1 cellular context compared by ENCODE assay signal in the genomic region with DNA sequence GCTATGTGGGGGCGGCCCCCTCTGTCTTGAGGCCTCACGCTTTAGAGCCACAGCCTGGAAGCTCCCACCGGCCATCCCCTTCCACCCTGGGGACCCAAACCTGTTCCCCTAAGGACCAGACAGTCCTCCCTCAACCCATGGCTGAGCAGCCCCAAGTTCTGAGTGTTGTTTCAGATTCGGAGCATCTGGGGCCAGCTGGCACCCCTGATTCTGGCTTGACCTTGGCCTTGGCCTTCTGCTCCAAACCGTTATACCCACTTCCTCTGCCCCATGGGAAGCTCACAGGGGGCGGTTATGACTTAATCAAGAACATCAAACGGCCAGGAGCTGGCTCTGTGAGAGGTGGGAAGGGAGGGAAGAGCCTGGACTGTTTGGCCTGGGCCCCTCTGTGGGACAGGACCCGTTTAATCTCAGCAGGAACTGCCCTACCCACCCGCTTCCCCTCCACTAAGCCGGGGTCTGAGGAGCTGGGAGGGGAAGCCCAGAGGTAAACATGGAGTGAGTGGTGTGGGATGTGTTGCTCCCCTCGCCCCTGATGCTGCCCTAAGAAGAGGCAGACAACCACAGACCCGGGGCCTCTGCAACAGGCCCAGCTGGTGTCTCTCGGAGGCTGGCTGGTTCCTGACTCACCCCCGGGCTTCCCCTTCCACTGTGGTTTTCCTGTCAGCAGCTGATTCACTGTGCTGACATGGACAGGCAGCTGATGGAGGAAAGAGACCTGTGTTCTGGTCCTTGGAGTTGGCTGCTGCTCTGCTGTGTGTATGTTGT.
TF ChIP-seq lines count a peak whose summit lies in the region.

No MANE protein-coding gene starts in this region.

TF ChIP-seq in K562, 482 proteins besides CTCF, POLR2A, EP300 and RAD21 (continued from another document and continues in another):
- TF ChIP-seq, protein P1, sequence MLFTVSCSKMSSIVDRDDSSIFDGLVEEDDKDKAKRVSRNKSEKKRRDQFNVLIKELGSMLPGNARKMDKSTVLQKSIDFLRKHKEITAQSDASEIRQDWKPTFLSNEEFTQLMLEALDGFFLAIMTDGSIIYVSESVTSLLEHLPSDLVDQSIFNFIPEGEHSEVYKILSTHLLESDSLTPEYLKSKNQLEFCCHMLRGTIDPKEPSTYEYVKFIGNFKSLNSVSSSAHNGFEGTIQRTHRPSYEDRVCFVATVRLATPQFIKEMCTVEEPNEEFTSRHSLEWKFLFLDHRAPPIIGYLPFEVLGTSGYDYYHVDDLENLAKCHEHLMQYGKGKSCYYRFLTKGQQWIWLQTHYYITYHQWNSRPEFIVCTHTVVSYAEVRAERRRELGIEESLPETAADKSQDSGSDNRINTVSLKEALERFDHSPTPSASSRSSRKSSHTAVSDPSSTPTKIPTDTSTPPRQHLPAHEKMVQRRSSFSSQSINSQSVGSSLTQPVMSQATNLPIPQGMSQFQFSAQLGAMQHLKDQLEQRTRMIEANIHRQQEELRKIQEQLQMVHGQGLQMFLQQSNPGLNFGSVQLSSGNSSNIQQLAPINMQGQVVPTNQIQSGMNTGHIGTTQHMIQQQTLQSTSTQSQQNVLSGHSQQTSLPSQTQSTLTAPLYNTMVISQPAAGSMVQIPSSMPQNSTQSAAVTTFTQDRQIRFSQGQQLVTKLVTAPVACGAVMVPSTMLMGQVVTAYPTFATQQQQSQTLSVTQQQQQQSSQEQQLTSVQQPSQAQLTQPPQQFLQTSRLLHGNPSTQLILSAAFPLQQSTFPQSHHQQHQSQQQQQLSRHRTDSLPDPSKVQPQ (CRISPR knock-in tag; IDR thresholded peaks at IDR 0.05; ENCODE audit: borderline replicate concordance), result no peak
- TF ChIP-seq YBX1 (IDR thresholded peaks at IDR 0.05) (no peak), SIRT6 (IDR thresholded peaks at IDR 0.05; ENCODE audit: low read depth, low read length) (no peak), PRMT5 (CRISPR knock-in tag; IDR thresholded peaks at IDR 0.05) (no peak), STAG1 (CRISPR knock-in tag; IDR thresholded peaks at IDR 0.05; ENCODE audit: borderline replicate concordance) (no peak), DMBX1 (CRISPR knock-in tag; IDR thresholded peaks at IDR 0.05; ENCODE audit: borderline replicate concordance) (no peak), JUNB (CRISPR knock-in tag; conservative IDR thresholded peaks at IDR 0.05) (no peak), SP2 (IDR thresholded peaks at IDR 0.05; ENCODE audit: extremely low read depth, low read depth, low read length, poor library complexity, severe bottlenecking) (no peak), ZNF133 (CRISPR knock-in tag; IDR thresholded peaks at IDR 0.05) (no peak), ZNF184 (CRISPR knock-in tag; IDR thresholded peaks at IDR 0.05) (no peak), ZNF766 (CRISPR knock-in tag; conservative IDR thresholded peaks at IDR 0.05) (no peak), SIN3B (IDR thresholded peaks at IDR 0.05; ENCODE audit: low read depth) (no peak), MCM3 (IDR thresholded peaks at IDR 0.05) (no peak), MYNN (IDR thresholded peaks at IDR 0.05) (peak; percentile 66; the same call in 1 of the 2 replicates), MYNN (CRISPR knock-in tag; IDR thresholded peaks at IDR 0.05) (no peak), SMC3 (conservative IDR thresholded peaks at IDR 0.05; ENCODE audit: insufficient read depth, low read depth, low read length) (no peak), TAF7 (tag; IDR thresholded peaks at IDR 0.05) (no peak), ZEB2 (IDR thresholded peaks at IDR 0.05) (no peak), ZNF75A (CRISPR knock-in tag; IDR thresholded peaks at IDR 0.05) (no peak), OTX1 (CRISPR knock-in tag; IDR thresholded peaks at IDR 0.05) (no peak), ZNF785 (CRISPR knock-in tag; IDR thresholded peaks at IDR 0.05) (no peak), DDX20 (tag; IDR thresholded peaks at IDR 0.05; ENCODE audit: low read depth) (no peak), ZNF140 (CRISPR knock-in tag; IDR thresholded peaks at IDR 0.05) (no peak), ZNF41 (CRISPR knock-in tag; conservative IDR thresholded peaks at IDR 0.05) (no peak), TCF7 (IDR thresholded peaks at IDR 0.05; ENCODE audit: borderline replicate concordance) (no peak), SMARCA5 (IDR thresholded peaks at IDR 0.05) (no peak), NFIC (IDR thresholded peaks at IDR 0.05) (no peak)
- TF ChIP-seq, protein P2, sequence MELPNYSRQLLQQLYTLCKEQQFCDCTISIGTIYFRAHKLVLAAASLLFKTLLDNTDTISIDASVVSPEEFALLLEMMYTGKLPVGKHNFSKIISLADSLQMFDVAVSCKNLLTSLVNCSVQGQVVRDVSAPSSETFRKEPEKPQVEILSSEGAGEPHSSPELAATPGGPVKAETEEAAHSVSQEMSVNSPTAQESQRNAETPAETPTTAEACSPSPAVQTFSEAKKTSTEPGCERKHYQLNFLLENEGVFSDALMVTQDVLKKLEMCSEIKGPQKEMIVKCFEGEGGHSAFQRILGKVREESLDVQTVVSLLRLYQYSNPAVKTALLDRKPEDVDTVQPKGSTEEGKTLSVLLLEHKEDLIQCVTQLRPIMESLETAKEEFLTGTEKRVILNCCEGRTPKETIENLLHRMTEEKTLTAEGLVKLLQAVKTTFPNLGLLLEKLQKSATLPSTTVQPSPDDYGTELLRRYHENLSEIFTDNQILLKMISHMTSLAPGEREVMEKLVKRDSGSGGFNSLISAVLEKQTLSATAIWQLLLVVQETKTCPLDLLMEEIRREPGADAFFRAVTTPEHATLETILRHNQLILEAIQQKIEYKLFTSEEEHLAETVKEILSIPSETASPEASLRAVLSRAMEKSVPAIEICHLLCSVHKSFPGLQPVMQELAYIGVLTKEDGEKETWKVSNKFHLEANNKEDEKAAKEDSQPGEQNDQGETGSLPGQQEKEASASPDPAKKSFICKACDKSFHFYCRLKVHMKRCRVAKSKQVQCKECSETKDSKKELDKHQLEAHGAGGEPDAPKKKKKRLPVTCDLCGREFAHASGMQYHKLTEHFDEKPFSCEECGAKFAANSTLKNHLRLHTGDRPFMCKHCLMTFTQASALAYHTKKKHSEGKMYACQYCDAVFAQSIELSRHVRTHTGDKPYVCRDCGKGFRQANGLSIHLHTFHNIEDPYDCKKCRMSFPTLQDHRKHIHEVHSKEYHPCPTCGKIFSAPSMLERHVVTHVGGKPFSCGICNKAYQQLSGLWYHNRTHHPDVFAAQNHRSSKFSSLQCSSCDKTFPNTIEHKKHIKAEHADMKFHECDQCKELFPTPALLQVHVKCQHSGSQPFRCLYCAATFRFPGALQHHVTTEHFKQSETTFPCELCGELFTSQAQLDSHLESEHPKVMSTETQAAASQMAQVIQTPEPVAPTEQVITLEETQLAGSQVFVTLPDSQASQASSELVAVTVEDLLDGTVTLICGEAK (IDR thresholded peaks at IDR 0.05), result no peak
- TF ChIP-seq, protein P2 (CRISPR knock-in tag; IDR thresholded peaks at IDR 0.05), result no peak
- TF ChIP-seq, protein P3, sequence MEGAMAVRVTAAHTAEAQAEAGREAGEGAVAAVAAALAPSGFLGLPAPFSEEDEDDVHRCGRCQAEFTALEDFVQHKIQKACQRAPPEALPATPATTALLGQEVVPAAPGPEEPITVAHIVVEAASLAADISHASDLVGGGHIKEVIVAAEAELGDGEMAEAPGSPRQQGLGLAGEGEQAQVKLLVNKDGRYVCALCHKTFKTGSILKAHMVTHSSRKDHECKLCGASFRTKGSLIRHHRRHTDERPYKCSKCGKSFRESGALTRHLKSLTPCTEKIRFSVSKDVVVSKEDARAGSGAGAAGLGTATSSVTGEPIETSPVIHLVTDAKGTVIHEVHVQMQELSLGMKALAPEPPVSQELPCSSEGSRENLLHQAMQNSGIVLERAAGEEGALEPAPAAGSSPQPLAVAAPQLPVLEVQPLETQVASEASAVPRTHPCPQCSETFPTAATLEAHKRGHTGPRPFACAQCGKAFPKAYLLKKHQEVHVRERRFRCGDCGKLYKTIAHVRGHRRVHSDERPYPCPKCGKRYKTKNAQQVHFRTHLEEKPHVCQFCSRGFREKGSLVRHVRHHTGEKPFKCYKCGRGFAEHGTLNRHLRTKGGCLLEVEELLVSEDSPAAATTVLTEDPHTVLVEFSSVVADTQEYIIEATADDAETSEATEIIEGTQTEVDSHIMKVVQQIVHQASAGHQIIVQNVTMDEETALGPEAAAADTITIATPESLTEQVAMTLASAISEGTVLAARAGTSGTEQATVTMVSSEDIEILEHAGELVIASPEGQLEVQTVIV (CRISPR knock-in tag; IDR thresholded peaks at IDR 0.05; ENCODE audit: borderline replicate concordance), result no peak
- TF ChIP-seq, protein P4, sequence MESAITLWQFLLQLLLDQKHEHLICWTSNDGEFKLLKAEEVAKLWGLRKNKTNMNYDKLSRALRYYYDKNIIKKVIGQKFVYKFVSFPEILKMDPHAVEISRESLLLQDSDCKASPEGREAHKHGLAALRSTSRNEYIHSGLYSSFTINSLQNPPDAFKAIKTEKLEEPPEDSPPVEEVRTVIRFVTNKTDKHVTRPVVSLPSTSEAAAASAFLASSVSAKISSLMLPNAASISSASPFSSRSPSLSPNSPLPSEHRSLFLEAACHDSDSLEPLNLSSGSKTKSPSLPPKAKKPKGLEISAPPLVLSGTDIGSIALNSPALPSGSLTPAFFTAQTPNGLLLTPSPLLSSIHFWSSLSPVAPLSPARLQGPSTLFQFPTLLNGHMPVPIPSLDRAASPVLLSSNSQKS (CRISPR knock-in tag; IDR thresholded peaks at IDR 0.05), result no peak
- TF ChIP-seq, protein P5, sequence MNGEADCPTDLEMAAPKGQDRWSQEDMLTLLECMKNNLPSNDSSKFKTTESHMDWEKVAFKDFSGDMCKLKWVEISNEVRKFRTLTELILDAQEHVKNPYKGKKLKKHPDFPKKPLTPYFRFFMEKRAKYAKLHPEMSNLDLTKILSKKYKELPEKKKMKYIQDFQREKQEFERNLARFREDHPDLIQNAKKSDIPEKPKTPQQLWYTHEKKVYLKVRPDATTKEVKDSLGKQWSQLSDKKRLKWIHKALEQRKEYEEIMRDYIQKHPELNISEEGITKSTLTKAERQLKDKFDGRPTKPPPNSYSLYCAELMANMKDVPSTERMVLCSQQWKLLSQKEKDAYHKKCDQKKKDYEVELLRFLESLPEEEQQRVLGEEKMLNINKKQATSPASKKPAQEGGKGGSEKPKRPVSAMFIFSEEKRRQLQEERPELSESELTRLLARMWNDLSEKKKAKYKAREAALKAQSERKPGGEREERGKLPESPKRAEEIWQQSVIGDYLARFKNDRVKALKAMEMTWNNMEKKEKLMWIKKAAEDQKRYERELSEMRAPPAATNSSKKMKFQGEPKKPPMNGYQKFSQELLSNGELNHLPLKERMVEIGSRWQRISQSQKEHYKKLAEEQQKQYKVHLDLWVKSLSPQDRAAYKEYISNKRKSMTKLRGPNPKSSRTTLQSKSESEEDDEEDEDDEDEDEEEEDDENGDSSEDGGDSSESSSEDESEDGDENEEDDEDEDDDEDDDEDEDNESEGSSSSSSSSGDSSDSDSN (IDR thresholded peaks at IDR 0.05; ENCODE audit: borderline replicate concordance in 1 of 2, low read depth in 2 of 2, low read length in 2 of 2), result 0 out of 4 replicates have a peak, but pooled peaks of 1 of the 2 experiments have one; percentile 38
- TF ChIP-seq, protein P6, sequence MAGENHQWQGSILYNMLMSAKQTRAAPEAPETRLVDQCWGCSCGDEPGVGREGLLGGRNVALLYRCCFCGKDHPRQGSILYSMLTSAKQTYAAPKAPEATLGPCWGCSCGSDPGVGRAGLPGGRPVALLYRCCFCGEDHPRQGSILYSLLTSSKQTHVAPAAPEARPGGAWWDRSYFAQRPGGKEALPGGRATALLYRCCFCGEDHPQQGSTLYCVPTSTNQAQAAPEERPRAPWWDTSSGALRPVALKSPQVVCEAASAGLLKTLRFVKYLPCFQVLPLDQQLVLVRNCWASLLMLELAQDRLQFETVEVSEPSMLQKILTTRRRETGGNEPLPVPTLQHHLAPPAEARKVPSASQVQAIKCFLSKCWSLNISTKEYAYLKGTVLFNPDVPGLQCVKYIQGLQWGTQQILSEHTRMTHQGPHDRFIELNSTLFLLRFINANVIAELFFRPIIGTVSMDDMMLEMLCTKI (IDR thresholded peaks at IDR 0.05; ENCODE audit: partially characterized antibody), result no peak
- TF ChIP-seq, protein P7, sequence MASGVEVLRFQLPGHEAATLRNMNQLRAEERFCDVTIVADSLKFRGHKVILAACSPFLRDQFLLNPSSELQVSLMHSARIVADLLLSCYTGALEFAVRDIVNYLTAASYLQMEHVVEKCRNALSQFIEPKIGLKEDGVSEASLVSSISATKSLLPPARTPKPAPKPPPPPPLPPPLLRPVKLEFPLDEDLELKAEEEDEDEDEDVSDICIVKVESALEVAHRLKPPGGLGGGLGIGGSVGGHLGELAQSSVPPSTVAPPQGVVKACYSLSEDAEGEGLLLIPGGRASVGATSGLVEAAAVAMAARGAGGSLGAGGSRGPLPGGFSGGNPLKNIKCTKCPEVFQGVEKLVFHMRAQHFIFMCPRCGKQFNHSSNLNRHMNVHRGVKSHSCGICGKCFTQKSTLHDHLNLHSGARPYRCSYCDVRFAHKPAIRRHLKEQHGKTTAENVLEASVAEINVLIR (CRISPR knock-in tag; IDR thresholded peaks at IDR 0.05), result no peak
- TF ChIP-seq, protein P8, sequence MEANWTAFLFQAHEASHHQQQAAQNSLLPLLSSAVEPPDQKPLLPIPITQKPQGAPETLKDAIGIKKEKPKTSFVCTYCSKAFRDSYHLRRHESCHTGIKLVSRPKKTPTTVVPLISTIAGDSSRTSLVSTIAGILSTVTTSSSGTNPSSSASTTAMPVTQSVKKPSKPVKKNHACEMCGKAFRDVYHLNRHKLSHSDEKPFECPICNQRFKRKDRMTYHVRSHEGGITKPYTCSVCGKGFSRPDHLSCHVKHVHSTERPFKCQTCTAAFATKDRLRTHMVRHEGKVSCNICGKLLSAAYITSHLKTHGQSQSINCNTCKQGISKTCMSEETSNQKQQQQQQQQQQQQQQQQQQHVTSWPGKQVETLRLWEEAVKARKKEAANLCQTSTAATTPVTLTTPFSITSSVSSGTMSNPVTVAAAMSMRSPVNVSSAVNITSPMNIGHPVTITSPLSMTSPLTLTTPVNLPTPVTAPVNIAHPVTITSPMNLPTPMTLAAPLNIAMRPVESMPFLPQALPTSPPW (CRISPR knock-in tag; IDR thresholded peaks at IDR 0.05), result peak; percentile 42; the same call in 1 of the 2 replicates
